ENCODE assay signal across 8 cellular contexts in genomic region chr22:31748490-31748889, GRCh38. TPM values are rescaled to one million over a fixed set of nuclear protein-coding genes. Genes with fewer than 3 reads are reported as not detected.
DNase-seq lines count a peak whose midpoint lies in the region; FAIRE-seq lines count a peak whose summit lies in the region.

No MANE protein-coding gene starts in this region.

- H3K4me1 Mint-ChIP-seq in activated T-helper 2 cell treated with anti-CD3 and anti-CD28 coated beads, Interferon-gamma antibody, Interleukin-2, Interleukin-4, amounts not matched to agents 10 μg/mL and 5 μg/mL and 100 μg/mL, durations not matched to agents 14 hours and 24 hours and 36 hours (ENCODE audit: low read depth): peaks cover 47% of the 10 kb centered on the region

- peak overlapping the region; percentile 91 for H3K27ac Mint-ChIP-seq in activated T-helper 2 cell treated with anti-CD3 and anti-CD28 coated beads, Interferon-gamma antibody, Interleukin-2, Interleukin-4, amounts not matched to agents 10 μg/mL and 5 μg/mL and 100 μg/mL, durations not matched to agents 14 hours and 24 hours and 36 hours

- no peaks in the 10 kb centered on the region for H3K9me3 Mint-ChIP-seq in activated T-helper 2 cell treated with anti-CD3 and anti-CD28 coated beads, Interferon-gamma antibody, Interleukin-2, Interleukin-4, amounts not matched to agents 10 μg/mL and 5 μg/mL and 100 μg/mL, durations not matched to agents 14 hours and 24 hours and 36 hours

- H3K4me3 Mint-ChIP-seq in activated T-helper 2 cell treated with anti-CD3 and anti-CD28 coated beads, Interferon-gamma antibody, Interleukin-2, Interleukin-4, amounts not matched to agents 10 μg/mL and 5 μg/mL and 100 μg/mL, durations not matched to agents 14 hours and 24 hours and 36 hours (ENCODE audit: low read depth): peak overlapping the region; percentile 94

- DNase-seq in A172 (ENCODE audit: low spot score) (peak; percentile 6), GM19239 (ENCODE audit: insufficient read length, low spot score) (no peak), left kidney (ENCODE audit: low read depth, low spot score) (peak; percentile 42), activated gamma-delta T cell treated with Interleukin-2 at 50 U/mL for 16 hours (no peak), NCI-H1417 (lab: John Stamatoyannopoulos, UW) (no peak), putamen (ENCODE audit: low spot score) (no peak)
- no peak for DNase-seq in activated T-helper 2 cell treated with anti-CD3 and anti-CD28 coated beads, Interferon-gamma antibody, Interleukin-2, Interleukin-4, amounts not matched to agents 10 μg/mL and 5 μg/mL and 100 μg/mL, durations not matched to agents 14 hours and 24 hours and 36 hours (ENCODE audit: low spot score)
- no peak for DNase-seq in stimulated activated naive CD4-positive, alpha-beta T cell treated with Interleukin-2 at 50 U/mL for 16 hours (lab: John Stamatoyannopoulos, UW)

- FAIRE-seq in GM19239 (lab: Jason Lieb, UNC): peak; percentile 65

- peaks cover 25% of the 10 kb centered on the region for H3K36me3 Mint-ChIP-seq in activated T-helper 2 cell treated with anti-CD3 and anti-CD28 coated beads, Interferon-gamma antibody, Interleukin-2, Interleukin-4, amounts not matched to agents 10 μg/mL and 5 μg/mL and 100 μg/mL, durations not matched to agents 14 hours and 24 hours and 36 hours (ENCODE audit: low read depth)

- no peaks in the 10 kb centered on the region for H3K27me3 Mint-ChIP-seq in activated T-helper 2 cell treated with anti-CD3 and anti-CD28 coated beads, Interferon-gamma antibody, Interleukin-2, Interleukin-4, amounts not matched to agents 10 μg/mL and 5 μg/mL and 100 μg/mL, durations not matched to agents 14 hours and 24 hours and 36 hours (ENCODE audit: low read depth)

- intact Hi-C loops in activated T-helper 2 cell treated with anti-CD3 and anti-CD28 coated beads, Interferon-gamma antibody, Interleukin-2, Interleukin-4, amounts not matched to agents 10 μg/mL and 5 μg/mL and 100 μg/mL, durations not matched to agents 14 hours and 24 hours and 36 hours (cut with micrococcal nuclease): loop anchor here (5.0 kb wide), 1 partner anchor 56 kb away; no protein-coding TSS in a partner anchor

RNA-seq across cellular contexts. Expression of gene PRR14L, which starts 1.4 kb away (rescaled TPM):
- 6.0 and 6.5 TPM in 2 replicates for total RNA-seq in A172 (2014; rRNA removed; shearing (Covaris generic))
- total RNA-seq in activated T-helper 2 cell treated with anti-CD3 and anti-CD28 coated beads, Interferon-gamma antibody, Interleukin-2, Interleukin-4, amounts not matched to agents 10 μg/mL and 5 μg/mL and 100 μg/mL, durations not matched to agents 14 hours and 24 hours and 36 hours: 54.2 and 58.0 TPM in 2 replicates

RNA-seq across cellular contexts. Expression of gene DEPDC5, which starts 5.3 kb away (rescaled TPM):
- 1.9 and 5.8 TPM in 2 replicates for total RNA-seq in A172 (2014; rRNA removed; shearing (Covaris generic))
- total RNA-seq in activated T-helper 2 cell treated with anti-CD3 and anti-CD28 coated beads, Interferon-gamma antibody, Interleukin-2, Interleukin-4, amounts not matched to agents 10 μg/mL and 5 μg/mL and 100 μg/mL, durations not matched to agents 14 hours and 24 hours and 36 hours: 33.2 and 37.6 TPM in 2 replicates

Comparison
In these comparisons a context has a peak if more than half of its experiments do, and no peak if none do; other contexts are left out.
1. DNase-seq: peak in A172 (single experiment) and left kidney (single experiment); none in GM19239 (single experiment), activated T-helper 2 cell treated with anti-CD3 and anti-CD28 coated beads, Interferon-gamma antibody, Interleukin-2, Interleukin-4, amounts not matched to agents 10 μg/mL and 5 μg/mL and 100 μg/mL, durations not matched to agents 14 hours and 24 hours and 36 hours (single experiment), stimulated activated naive CD4-positive, alpha-beta T cell treated with Interleukin-2 at 50 U/mL for 16 hours (single experiment), activated gamma-delta T cell treated with Interleukin-2 at 50 U/mL for 16 hours (single experiment), NCI-H1417 (0 of 3) and putamen (single experiment).